Comparison of ENCODE assay signal across 20 cellular contexts in the genomic region with DNA sequence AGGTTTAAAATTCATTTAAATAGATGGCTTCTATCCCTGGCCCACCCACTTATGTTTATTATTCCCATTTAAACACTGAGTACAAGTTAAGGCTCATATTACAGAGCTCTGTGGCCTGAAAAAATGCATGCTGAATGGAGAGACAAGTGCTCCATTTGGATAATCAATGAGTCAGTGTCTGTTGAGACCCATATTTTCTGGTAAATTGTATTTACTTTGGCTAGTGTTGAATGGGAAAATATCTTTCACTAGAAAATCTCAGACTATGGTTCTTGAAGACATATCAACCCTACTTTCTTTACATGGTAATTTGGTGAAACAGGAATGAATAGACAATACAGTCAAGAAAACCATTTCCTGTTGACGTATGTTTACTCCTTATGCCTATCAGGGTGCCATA.
DNase-seq lines count a peak whose midpoint lies in the region; TF ChIP-seq lines count a peak whose summit lies in the region.
"Had no signal": no experiment of that assay in that cellular context is flagged by ENCODE, and none has a peak within 500 bp of the region (broad histone marks: within the 10 kb centered on the region; RNA-seq: fewer than 3 reads in every experiment).

No MANE protein-coding gene starts in this region.

- H3K4me1 ChIP-seq in prostate gland (replicated peaks) = no peaks in the 10 kb centered on the region
- H3K4me1 ChIP-seq: psoas muscle had no signal

- no peaks in the 10 kb centered on the region for H3K9me3 ChIP-seq in prostate gland
- H3K9me3 ChIP-seq: psoas muscle had no signal

- no peaks in the 10 kb centered on the region for H3K36me3 ChIP-seq in prostate gland

- TF ChIP-seq CTCF in choroid plexus epithelial cell (conservative IDR thresholded peaks at IDR 0.05; ENCODE audit: low read depth, low read length) = no peak
- TF ChIP-seq CTCF in prostate gland (IDR thresholded peaks at IDR 0.05) = no peak

- intact Hi-C loops in prostate gland (cut with DNase I) = no loop called here

- WGBS in prostate gland = 56% methylated on average over 1 of the region's 1 CpG

- no peaks in the 10 kb centered on the region for H3K27me3 ChIP-seq in prostate gland (replicated peaks; ENCODE audit: insufficient read depth)

- TF ChIP-seq POLR2A in prostate gland (IDR thresholded peaks at IDR 0.05) = no peak

- H3K4me3 ChIP-seq in choroid plexus epithelial cell (ENCODE audit: low read depth, low read length) = no peak overlapping the region
- H3K4me3 ChIP-seq in prostate gland = no peak overlapping the region
- H3K4me3 ChIP-seq: psoas muscle had no signal

- peak; percentile 59 for DNase-seq in DMS53 (lab: John Stamatoyannopoulos, UW)
- peak; percentile 98 for DNase-seq in NCI-H1105 treated with DMSO at 0.1 percent for 48 hours (lab: John Stamatoyannopoulos, UW)
- DNase-seq in NCI-H748 treated with DMSO at 0.1 percent for 48 hours (lab: John Stamatoyannopoulos, UW) = peak; percentile 91
- DNase-seq in choroid plexus epithelial cell (ENCODE audit: low read depth) = peak; percentile 8
- no peak for DNase-seq in C1 segment of cervical spinal cord (lab: John Stamatoyannopoulos, UW)
- DNase-seq in prostate gland (ENCODE audit: low spot score) = no peak
- no peak for DNase-seq in NCI-H1048 (lab: John Stamatoyannopoulos, UW)
- DNase-seq in activated T-cell treated with anti-CD3 and anti-CD28 coated beads, Interleukin-2, amount 50 U/mL, for 48 hours = no peak
- DNase-seq: activated CD4-positive, alpha-beta T cell treated with anti-CD3 and anti-CD28 coated beads for 48 hours; anterior cingulate cortex; foreskin fibroblast; HCEC 1CT; Karpas-422; mesenchymal stem cell; NK-92 treated with Interleukin-12 subunit alpha and Interleukin-12 subunit beta, amount 100 ng/mL, for 24 hours; psoas muscle; SIG-M5; stimulated activated CD4-positive, alpha-beta T cell treated with anti-CD3 and anti-CD28 coated beads, Interleukin-15, amount 100 ng/mL, for 24 hours; T-helper 1 cell; trophoblast cell had no signal

- no peak overlapping the region for H3K27ac ChIP-seq in prostate gland
- H3K27ac ChIP-seq: psoas muscle had no signal

Comparison
In these comparisons a context has a peak if more than half of its experiments do, and no peak if none do; other contexts are left out.
1. DNase-seq: peak in DMS53 (single experiment), NCI-H1105 treated with DMSO at 0.1 percent for 48 hours (single experiment), NCI-H748 treated with DMSO at 0.1 percent for 48 hours (single experiment) and choroid plexus epithelial cell (single experiment); none in C1 segment of cervical spinal cord (0 of 14), prostate gland (single experiment), NCI-H1048 (single experiment) and activated T-cell treated with anti-CD3 and anti-CD28 coated beads, Interleukin-2, amount 50 U/mL, for 48 hours (0 of 2).